15 cellular contexts compared by ENCODE assay signal in the genomic region with DNA sequence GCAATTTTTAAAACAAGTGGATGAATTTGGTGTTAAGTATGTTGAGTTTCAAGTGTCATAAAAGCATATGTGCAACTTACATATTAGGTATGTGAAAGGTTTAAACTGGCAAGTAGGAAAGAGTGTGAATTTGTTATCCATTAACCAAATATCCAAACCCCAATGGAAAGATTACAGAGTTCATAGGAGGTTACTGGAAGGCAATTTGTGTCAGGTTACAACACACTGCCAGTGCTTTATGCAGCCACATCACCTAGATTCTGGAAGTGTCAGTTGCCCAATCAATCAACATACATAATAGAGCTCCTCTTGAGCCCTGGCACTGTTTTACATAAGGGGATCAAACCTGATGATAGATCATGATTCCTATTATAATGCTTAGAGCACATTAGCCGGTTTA.
DNase-seq lines count a peak whose midpoint lies in the region; ATAC-seq and TF ChIP-seq lines count a peak whose summit lies in the region.
"Had no signal": no experiment of that assay in that cellular context is flagged by ENCODE, and none has a peak within 500 bp of the region (broad histone marks: within the 10 kb centered on the region; RNA-seq: fewer than 3 reads in every experiment).

No MANE protein-coding gene starts in this region.

- H3K4me3 ChIP-seq in right lobe of liver: no peak overlapping the region
- H3K4me3 ChIP-seq: BLaER1 treated with 17β-estradiol and CSF1 and Interleukin-3, amounts not matched to agents 10 nM and 100 nM; GM23338; K562 had no signal

- H3K27ac ChIP-seq in right lobe of liver: peak overlapping the region in 1 of 3 donors; percentile 45
- H3K27ac ChIP-seq: BLaER1 treated with 17β-estradiol and CSF1 and Interleukin-3, amounts not matched to agents 10 nM and 100 nM had no signal

- 71% methylated on average over 1 of the region's 1 CpG for WGBS in right lobe of liver (ENCODE audit: insufficient coverage, low coverage, low lambda C conversion rate, missing lambda C conversion rate)

- peaks cover 0 to 2% (median 0%) of the 10 kb centered on the region in 3 donors for H3K27me3 Mint-ChIP-seq in CD14-positive monocyte (ENCODE audit: low read depth in 3 of 3)
- H3K27me3 Mint-ChIP-seq: CD4-positive, alpha-beta T cell had no signal

- H3K27me3 ChIP-seq in right lobe of liver: no peaks in the 10 kb centered on the region
- H3K27me3 ChIP-seq: BLaER1 treated with 17β-estradiol and CSF1 and Interleukin-3, amounts not matched to agents 10 nM and 100 nM had no signal

- H3K4me3 Mint-ChIP-seq in CD14-positive monocyte: no peak overlapping the region
- H3K4me3 Mint-ChIP-seq: CD4-positive, alpha-beta T cell; GM23338 had no signal

- H3K4me1 Mint-ChIP-seq in CD14-positive monocyte: no peaks in the 10 kb centered on the region

- H3K9me3 Mint-ChIP-seq in CD14-positive monocyte: peaks cover 0 to 6% (median 0%) of the 10 kb centered on the region in 7 donors

- H3K4me1 ChIP-seq in right lobe of liver: peaks cover 0 to 12% (median 1%) of the 10 kb centered on the region in 4 donors
- H3K4me1 ChIP-seq: BLaER1 treated with 17β-estradiol and CSF1 and Interleukin-3, amounts not matched to agents 10 nM and 100 nM had no signal

- ATAC-seq in right lobe of liver: peak; percentile 84 to 98 (median 94)
- no peak for ATAC-seq in HG02852 (IDR thresholded peaks at IDR 0.05; ENCODE audit: unreplicated experiment)
- ATAC-seq: GM23338, K562 had no signal

- no peak for TF ChIP-seq POLR2A in right lobe of liver (IDR thresholded peaks at IDR 0.05)

- intact Hi-C loops in right lobe of liver (cut with DNase I): no loop called here
- intact Hi-C loops in CD14-positive monocyte (cut with micrococcal nuclease): no loop called here

- TF ChIP-seq CTCF in right lobe of liver (IDR thresholded peaks at IDR 0.05) (no peak), CD14-positive monocyte (IDR thresholded peaks at IDR 0.05) (no peak)

- H3K36me3 Mint-ChIP-seq in CD14-positive monocyte: no peaks in the 10 kb centered on the region

- peak; percentile 4 for DNase-seq in NCI-H2171 treated with DMSO at 0.1 percent for 48 hours (lab: John Stamatoyannopoulos, UW)
- no peak for DNase-seq in NCI-H2171 (lab: John Stamatoyannopoulos, UW)
- DNase-seq in SW480 (ENCODE audit: low spot score): peak; percentile 6
- DNase-seq in right lobe of liver: no peak
- no peak for DNase-seq in stimulated activated naive CD4-positive, alpha-beta T cell (lab: John Stamatoyannopoulos, UW)
- DNase-seq in CD14-positive monocyte (ENCODE audit: low spot score): no peak
- DNase-seq: ACHN; Calu3; CD4-positive, alpha-beta T cell; DMS 273 treated with DMSO at 0.1 percent for 48 hours; H7 had no signal

- no peaks in the 10 kb centered on the region for H3K36me3 ChIP-seq in right lobe of liver
- H3K36me3 ChIP-seq: BLaER1 treated with 17β-estradiol and CSF1 and Interleukin-3, amounts not matched to agents 10 nM and 100 nM had no signal

- H3K27ac Mint-ChIP-seq in CD14-positive monocyte: no peak overlapping the region
- H3K27ac Mint-ChIP-seq: CD4-positive, alpha-beta T cell; GM23338 had no signal

- no peaks in the 10 kb centered on the region for H3K9me3 ChIP-seq in right lobe of liver

Comparison
In these comparisons a context has a peak if more than half of its experiments do, and no peak if none do; other contexts are left out.
1. DNase-seq: peak in NCI-H2171 treated with DMSO at 0.1 percent for 48 hours (single experiment) and SW480 (single experiment); none in NCI-H2171 (single experiment), right lobe of liver (0 of 3), stimulated activated naive CD4-positive, alpha-beta T cell (0 of 6) and CD14-positive monocyte (single experiment).